Comparison of ENCODE assay signal across 1 cellular context in the genomic region with DNA sequence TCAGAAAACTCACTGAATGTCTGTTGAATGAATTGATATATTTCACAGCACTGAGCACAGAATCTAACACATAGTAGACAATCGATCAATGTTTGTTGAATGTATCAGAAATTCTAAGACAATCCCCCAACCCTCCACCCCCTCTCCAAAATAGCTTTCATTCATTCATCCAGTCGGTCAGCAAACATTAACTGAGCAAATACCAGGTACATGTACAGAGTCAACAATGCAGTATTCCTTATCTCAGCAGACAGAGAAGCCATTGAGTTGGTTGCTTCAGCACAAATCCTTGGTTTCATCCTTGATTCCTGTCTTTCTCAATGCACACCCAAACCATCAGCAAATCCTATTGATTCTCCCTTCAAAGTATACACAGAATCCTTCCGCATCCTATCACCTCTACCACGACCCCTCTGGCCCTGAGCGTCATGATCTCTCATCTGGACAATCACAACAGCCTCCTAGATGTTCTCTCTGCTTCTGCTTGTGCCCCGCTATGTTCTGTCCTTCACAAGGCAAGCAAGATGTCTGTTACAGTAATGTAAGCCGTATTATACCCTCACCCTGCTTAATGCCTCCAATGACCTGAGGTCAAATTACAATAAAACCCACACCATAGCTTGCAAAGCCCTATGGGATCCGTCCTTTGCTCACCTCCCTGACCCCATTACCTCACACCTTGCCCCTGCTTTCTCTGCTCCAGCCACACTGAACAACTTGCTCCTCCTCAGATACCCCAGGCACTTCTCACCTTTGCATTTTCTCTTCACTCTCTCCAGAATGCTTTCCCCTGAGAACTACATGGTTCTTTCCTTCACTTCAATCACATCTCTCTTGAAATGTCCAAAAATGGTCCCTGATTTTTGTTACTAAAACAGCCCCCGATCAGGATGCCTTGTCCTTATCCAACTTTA.
A peak's percentile ranks its signal among the peaks of the same experiment; 100 is the strongest.
TF ChIP-seq lines count a peak whose summit lies in the region.

No MANE protein-coding gene starts in this region.

TF ChIP-seq in HepG2, 621 proteins besides CTCF, POLR2A, EP300 and RAD21 (continued from another document and continues in another):
- TF ChIP-seq, protein P1, sequence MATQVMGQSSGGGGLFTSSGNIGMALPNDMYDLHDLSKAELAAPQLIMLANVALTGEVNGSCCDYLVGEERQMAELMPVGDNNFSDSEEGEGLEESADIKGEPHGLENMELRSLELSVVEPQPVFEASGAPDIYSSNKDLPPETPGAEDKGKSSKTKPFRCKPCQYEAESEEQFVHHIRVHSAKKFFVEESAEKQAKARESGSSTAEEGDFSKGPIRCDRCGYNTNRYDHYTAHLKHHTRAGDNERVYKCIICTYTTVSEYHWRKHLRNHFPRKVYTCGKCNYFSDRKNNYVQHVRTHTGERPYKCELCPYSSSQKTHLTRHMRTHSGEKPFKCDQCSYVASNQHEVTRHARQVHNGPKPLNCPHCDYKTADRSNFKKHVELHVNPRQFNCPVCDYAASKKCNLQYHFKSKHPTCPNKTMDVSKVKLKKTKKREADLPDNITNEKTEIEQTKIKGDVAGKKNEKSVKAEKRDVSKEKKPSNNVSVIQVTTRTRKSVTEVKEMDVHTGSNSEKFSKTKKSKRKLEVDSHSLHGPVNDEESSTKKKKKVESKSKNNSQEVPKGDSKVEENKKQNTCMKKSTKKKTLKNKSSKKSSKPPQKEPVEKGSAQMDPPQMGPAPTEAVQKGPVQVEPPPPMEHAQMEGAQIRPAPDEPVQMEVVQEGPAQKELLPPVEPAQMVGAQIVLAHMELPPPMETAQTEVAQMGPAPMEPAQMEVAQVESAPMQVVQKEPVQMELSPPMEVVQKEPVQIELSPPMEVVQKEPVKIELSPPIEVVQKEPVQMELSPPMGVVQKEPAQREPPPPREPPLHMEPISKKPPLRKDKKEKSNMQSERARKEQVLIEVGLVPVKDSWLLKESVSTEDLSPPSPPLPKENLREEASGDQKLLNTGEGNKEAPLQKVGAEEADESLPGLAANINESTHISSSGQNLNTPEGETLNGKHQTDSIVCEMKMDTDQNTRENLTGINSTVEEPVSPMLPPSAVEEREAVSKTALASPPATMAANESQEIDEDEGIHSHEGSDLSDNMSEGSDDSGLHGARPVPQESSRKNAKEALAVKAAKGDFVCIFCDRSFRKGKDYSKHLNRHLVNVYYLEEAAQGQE (IDR thresholded peaks at IDR 0.05; ENCODE audit: borderline replicate concordance in 1 of 2, low read depth in 1 of 2, low read length in 2 of 2): peak in 1 of 2 experiments; percentile 67; a peak in 2 of 4 replicates
- TF ChIP-seq PRDM10 (CRISPR knock-in tag; IDR thresholded peaks at IDR 0.05; ENCODE audit: low read depth) (0 out of 2 replicates have a peak, but pooled peaks have one; percentile 56), TCF7 (IDR thresholded peaks at IDR 0.05; ENCODE audit: low read depth) (peak; percentile 93), ZNF263 (CRISPR knock-in tag; IDR thresholded peaks at IDR 0.05) (0 out of 2 replicates have a peak, but pooled peaks have one; percentile 59), ZMYM4 (CRISPR knock-in tag; IDR thresholded peaks at IDR 0.05) (peak; percentile 76), ZNF205 (CRISPR knock-in tag; IDR thresholded peaks at IDR 0.05) (0 out of 2 replicates have a peak, but pooled peaks have one; percentile 37), ZNF747 (CRISPR knock-in tag; IDR thresholded peaks at IDR 0.05; ENCODE audit: borderline replicate concordance) (peak; percentile 58; the same call in 1 of the 2 replicates), MLLT10 (CRISPR knock-in tag; IDR thresholded peaks at IDR 0.05) (no peak), RFXAP (CRISPR knock-in tag; IDR thresholded peaks at IDR 0.05; ENCODE audit: borderline replicate concordance) (0 out of 2 replicates have a peak, but pooled peaks have one; percentile 52), EZH2 (conservative IDR thresholded peaks at IDR 0.05; ENCODE audit: low read depth, low read length) (no peak), ZMAT3 (CRISPR knock-in tag; conservative IDR thresholded peaks at IDR 0.05) (no peak), SKIL (CRISPR knock-in tag; IDR thresholded peaks at IDR 0.05; ENCODE audit: borderline replicate concordance) (peak; percentile 93), EED (CRISPR knock-in tag; IDR thresholded peaks at IDR 0.05) (no peak), RBM22 (optimal IDR thresholded peaks at IDR 0.05; ENCODE audit: low read length) (no peak), ZNF280D (CRISPR knock-in tag; IDR thresholded peaks at IDR 0.05) (peak; percentile 79; the same call in 1 of the 2 replicates), ZNF557 (CRISPR knock-in tag; IDR thresholded peaks at IDR 0.05) (peak; percentile 82; the same call in 1 of the 2 replicates), KMT2A (CRISPR knock-in tag; IDR thresholded peaks at IDR 0.05) (no peak), CBFB (CRISPR knock-in tag; IDR thresholded peaks at IDR 0.05) (peak; percentile 78), FUBP1 (CRISPR knock-in tag; IDR thresholded peaks at IDR 0.05; ENCODE audit: borderline replicate concordance) (0 out of 2 replicates have a peak, but pooled peaks have one; percentile 33)
- TF ChIP-seq, protein P2, sequence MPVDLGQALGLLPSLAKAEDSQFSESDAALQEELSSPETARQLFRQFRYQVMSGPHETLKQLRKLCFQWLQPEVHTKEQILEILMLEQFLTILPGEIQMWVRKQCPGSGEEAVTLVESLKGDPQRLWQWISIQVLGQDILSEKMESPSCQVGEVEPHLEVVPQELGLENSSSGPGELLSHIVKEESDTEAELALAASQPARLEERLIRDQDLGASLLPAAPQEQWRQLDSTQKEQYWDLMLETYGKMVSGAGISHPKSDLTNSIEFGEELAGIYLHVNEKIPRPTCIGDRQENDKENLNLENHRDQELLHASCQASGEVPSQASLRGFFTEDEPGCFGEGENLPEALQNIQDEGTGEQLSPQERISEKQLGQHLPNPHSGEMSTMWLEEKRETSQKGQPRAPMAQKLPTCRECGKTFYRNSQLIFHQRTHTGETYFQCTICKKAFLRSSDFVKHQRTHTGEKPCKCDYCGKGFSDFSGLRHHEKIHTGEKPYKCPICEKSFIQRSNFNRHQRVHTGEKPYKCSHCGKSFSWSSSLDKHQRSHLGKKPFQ (CRISPR knock-in tag; IDR thresholded peaks at IDR 0.05; ENCODE audit: insufficient replicate concordance): no peak
- TF ChIP-seq, protein P3, sequence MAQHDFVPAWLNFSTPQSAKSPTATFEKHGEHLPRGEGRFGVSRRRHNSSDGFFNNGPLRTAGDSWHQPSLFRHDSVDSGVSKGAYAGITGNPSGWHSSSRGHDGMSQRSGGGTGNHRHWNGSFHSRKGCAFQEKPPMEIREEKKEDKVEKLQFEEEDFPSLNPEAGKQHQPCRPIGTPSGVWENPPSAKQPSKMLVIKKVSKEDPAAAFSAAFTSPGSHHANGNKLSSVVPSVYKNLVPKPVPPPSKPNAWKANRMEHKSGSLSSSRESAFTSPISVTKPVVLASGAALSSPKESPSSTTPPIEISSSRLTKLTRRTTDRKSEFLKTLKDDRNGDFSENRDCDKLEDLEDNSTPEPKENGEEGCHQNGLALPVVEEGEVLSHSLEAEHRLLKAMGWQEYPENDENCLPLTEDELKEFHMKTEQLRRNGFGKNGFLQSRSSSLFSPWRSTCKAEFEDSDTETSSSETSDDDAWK (CRISPR knock-in tag; IDR thresholded peaks at IDR 0.05): no peak
- TF ChIP-seq, protein P4, sequence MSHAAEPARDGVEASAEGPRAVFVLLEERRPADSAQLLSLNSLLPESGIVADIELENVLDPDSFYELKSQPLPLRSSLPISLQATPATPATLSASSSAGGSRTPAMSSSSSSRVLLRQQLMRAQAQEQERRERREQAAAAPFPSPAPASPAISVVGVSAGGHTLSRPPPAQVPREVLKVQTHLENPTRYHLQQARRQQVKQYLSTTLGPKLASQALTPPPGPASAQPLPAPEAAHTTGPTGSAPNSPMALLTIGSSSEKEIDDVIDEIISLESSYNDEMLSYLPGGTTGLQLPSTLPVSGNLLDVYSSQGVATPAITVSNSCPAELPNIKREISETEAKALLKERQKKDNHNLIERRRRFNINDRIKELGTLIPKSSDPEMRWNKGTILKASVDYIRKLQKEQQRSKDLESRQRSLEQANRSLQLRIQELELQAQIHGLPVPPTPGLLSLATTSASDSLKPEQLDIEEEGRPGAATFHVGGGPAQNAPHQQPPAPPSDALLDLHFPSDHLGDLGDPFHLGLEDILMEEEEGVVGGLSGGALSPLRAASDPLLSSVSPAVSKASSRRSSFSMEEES (CRISPR knock-in tag; IDR thresholded peaks at IDR 0.05): peak; percentile 84
- TF ChIP-seq, protein P5, sequence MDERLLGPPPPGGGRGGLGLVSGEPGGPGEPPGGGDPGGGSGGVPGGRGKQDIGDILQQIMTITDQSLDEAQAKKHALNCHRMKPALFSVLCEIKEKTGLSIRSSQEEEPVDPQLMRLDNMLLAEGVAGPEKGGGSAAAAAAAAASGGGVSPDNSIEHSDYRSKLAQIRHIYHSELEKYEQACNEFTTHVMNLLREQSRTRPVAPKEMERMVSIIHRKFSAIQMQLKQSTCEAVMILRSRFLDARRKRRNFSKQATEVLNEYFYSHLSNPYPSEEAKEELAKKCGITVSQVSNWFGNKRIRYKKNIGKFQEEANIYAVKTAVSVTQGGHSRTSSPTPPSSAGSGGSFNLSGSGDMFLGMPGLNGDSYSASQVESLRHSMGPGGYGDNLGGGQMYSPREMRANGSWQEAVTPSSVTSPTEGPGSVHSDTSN (CRISPR knock-in tag; IDR thresholded peaks at IDR 0.05): peak; percentile 31; the same call in 1 of the 2 replicates
